In the genomic region with DNA sequence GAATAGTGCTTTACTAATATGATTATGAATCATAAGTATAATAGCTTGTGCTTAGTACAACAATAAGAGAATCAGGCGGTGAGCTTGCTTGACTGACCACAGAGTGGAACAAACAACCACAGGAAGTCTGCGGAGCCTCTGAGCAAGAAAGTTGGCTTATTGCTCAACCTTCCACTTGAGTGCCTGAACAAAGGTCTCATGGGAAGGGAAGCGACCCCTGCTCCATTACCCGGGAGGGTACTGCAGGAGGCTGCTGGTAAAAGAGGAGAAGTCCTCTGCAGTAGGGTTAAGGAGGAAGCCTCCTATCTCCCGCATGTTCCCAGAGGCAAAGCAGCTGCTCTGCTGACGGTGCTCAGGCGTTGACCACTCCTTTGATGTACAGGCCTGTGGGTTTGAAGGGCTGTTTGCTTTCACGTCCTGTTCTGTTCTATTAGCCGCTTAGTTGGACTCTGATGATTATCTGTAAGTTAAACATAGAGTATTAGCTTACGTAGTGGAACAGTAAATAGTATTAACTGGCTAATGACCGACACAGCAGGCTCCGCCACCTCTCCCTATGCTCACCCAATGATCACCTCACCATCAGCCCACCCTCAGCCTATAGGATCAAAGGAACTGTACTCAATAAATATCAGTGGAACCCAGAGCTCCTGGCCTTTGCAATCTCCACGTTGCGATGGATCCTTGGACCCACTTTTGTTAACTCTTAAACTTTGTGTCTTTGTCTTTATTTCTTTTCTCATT, we compare ENCODE assay signal across 8 cellular contexts. TPM values are rescaled to one million over a fixed set of nuclear protein-coding genes. Genes with fewer than 3 reads are reported as not detected.
DNase-seq lines count a peak whose midpoint lies in the region; ATAC-seq and TF ChIP-seq lines count a peak whose summit lies in the region.

No MANE protein-coding gene starts in this region.

- POLR2A ChIA-PET in MCF 10A (lab: Yijun Ruan, JAX): interaction anchor here (0.6 to 3.4 kb wide), 9 partner anchors 15 to 232 kb away, joined by 3 to 25 read pairs (median 5); a partner anchor contains a TSS

- H3K9me3 ChIP-seq in breast epithelium: no peaks in the 10 kb centered on the region
- H3K9me3 ChIP-seq in lung (ENCODE audit: control insufficient read depth in 2 of 2, insufficient read depth in 1 of 2, low read length in 1 of 2): no peaks in the 10 kb centered on the region

- DNase-seq in MCF 10A (ENCODE audit: unreplicated experiment) (peak; percentile 75), breast epithelium (ENCODE audit: low spot score in 2 of 2) (no peak), NCI-H2196 treated with DMSO at 0.1 percent for 48 hours (lab: John Stamatoyannopoulos, UW; ENCODE audit: unreplicated experiment) (peak; percentile 7), cardiac fibroblast (ENCODE audit: low read depth in 2 of 2) (peak; percentile 90 to 95), lung (ENCODE audit: low spot score) (peak; percentile 80), ureter (ENCODE audit: low spot score) (peak; percentile 74), NCI-H187 (lab: John Stamatoyannopoulos, UW) (no peak)

- no TSS peak for BruUV-seq in MCF 10A (replicated peaks; lab: Mats Ljungman, UMichigan)

- H3K27me3 ChIP-seq in breast epithelium (peaks cover 0 to 16% of the 10 kb centered on the region in 2 donors), lung (ENCODE audit: control insufficient read depth, insufficient read depth) (no peaks in the 10 kb centered on the region)

- CTCF ChIA-PET in MCF 10A (lab: Yijun Ruan, JAX): interaction anchor here (0.5 to 8.8 kb wide), 27 partner anchors 7 to 244 kb away, joined by 3 to 106 read pairs (median 7); a partner anchor contains a TSS

- no peaks in the 10 kb centered on the region for H3K27me3 Mint-ChIP-seq in MCF 10A (ENCODE audit: insufficient read depth, unreplicated experiment)

- H3K4me1 Mint-ChIP-seq in MCF 10A (ENCODE audit: insufficient read depth, unreplicated experiment): peaks cover 25% of the 10 kb centered on the region

- H3K4me3 ChIP-seq in breast epithelium (no peak overlapping the region), cardiac fibroblast (replicated peaks in 1 of 2; ENCODE audit: low read depth in 2 of 2, low read length in 2 of 2) (no peak overlapping the region), lung (no peak overlapping the region)

- peaks cover 6% of the 10 kb centered on the region for H3K36me3 Mint-ChIP-seq in MCF 10A (ENCODE audit: insufficient read depth, unreplicated experiment)

- intact Hi-C loops in MCF 10A (cut with micrococcal nuclease) (loop anchor here (2.0 to 5.0 kb wide), 3 partner anchors 68 to 314 kb away; no protein-coding TSS in a partner anchor), breast epithelium (cut with DNase I; ENCODE audit: low total_unique reads) (no loop called here)

- ATAC-seq in lung (ENCODE audit: insufficient read depth, low FRiP score): peak; percentile 36
- no peak for ATAC-seq in GM18502 (IDR thresholded peaks at IDR 0.05; ENCODE audit: poor library complexity, unreplicated experiment)

- H3K4me1 ChIP-seq in breast epithelium: no peaks in the 10 kb centered on the region
- peaks cover 0 to 2% of the 10 kb centered on the region in 2 donors for H3K4me1 ChIP-seq in lung (ENCODE audit: control insufficient read depth in 2 of 2, insufficient read depth in 2 of 2, low read length in 2 of 2)

- no peaks in the 10 kb centered on the region for H3K9me3 Mint-ChIP-seq in MCF 10A (ENCODE audit: unreplicated experiment)

- H3K27ac Mint-ChIP-seq in MCF 10A (ENCODE audit: low read depth, unreplicated experiment): peak overlapping the region; percentile 62

- no peak for TF ChIP-seq POLR2A in breast epithelium (IDR thresholded peaks at IDR 0.05)

- peak overlapping the region in 1 of 2 donors; percentile 4 for H3K27ac ChIP-seq in breast epithelium
- peak overlapping the region in 1 of 2 donors; percentile 28 for H3K27ac ChIP-seq in lung (ENCODE audit: low read depth in 1 of 2, low read length in 1 of 2)

- 18 to 25% methylated on average over 14 of the region's 14 CpGs for WGBS in lung, 2 donors

- no peak for TF ChIP-seq CTCF in MCF 10A (IDR thresholded peaks at IDR 0.05; ENCODE audit: unreplicated experiment)
- TF ChIP-seq CTCF in breast epithelium (IDR thresholded peaks at IDR 0.05): no peak
- no peak for TF ChIP-seq CTCF in cardiac fibroblast (IDR thresholded peaks at IDR 0.05; ENCODE audit: low read depth, low read length)
- TF ChIP-seq CTCF in lung (IDR thresholded peaks at IDR 0.05; ENCODE audit: control extremely low read depth, extremely low read depth): no peak

- H3K36me3 ChIP-seq in breast epithelium: no peaks in the 10 kb centered on the region
- H3K36me3 ChIP-seq in lung (ENCODE audit: control insufficient read depth in 2 of 2, insufficient read depth in 2 of 2, low read length in 2 of 2): no peaks in the 10 kb centered on the region

- H3K4me3 Mint-ChIP-seq in MCF 10A (ENCODE audit: unreplicated experiment): no peak overlapping the region

RNA-seq across cellular contexts. Expression of a gene that starts 17.5 kb away (rescaled TPM):
- total RNA-seq in MCF 10A (2022) (18.5 and 27.6 TPM in 2 replicates), breast epithelium (10 to 100 TPM in 2 of 3 donors, 1 to 10 TPM in 1; 3.3 to 38.3 (median 12.3) TPM), lung (100 to 1,000 TPM in 1 of 2 donors, 1 to 10 TPM in 1; 3.4 to 135 TPM), ureter (5.3 TPM)
- polyA plus RNA-seq in lung: 10 to 100 TPM; 64.9 to 82.7 TPM

RNA-seq across cellular contexts. Expression of a gene that starts 31.1 kb away (rescaled TPM):
- 1.3 TPM in 1 of 2 replicates, not detected in the other for total RNA-seq in MCF 10A (2022)
- total RNA-seq in breast epithelium: not detected
- under 1 TPM; 0.46 to 0.48 TPM for total RNA-seq in lung
- under 1 TPM in 1 of 2 donors, not detected in 1; 0.06 TPM for polyA plus RNA-seq in lung
- total RNA-seq in ureter: 0.62 TPM

RNA-seq across cellular contexts. Expression of a gene that starts 54.0 kb away (rescaled TPM):
- total RNA-seq in MCF 10A (2022) (not detected in 2 replicates), breast epithelium (under 1 TPM in 1 of 3 donors, not detected in 2; 0.15 TPM), lung (1 to 10 TPM in 1 of 2 donors, under 1 TPM in 1; 0.20 to 1.8 TPM), ureter (0.81 TPM)
- polyA plus RNA-seq in lung: under 1 TPM; 0.27 to 0.51 TPM

Comparison
In these comparisons a context has a peak if more than half of its experiments do, and no peak if none do; other contexts are left out.
1. DNase-seq: peak in MCF 10A (single experiment), NCI-H2196 treated with DMSO at 0.1 percent for 48 hours (single experiment), cardiac fibroblast (2 of 2), lung (single experiment) and ureter (single experiment); none in breast epithelium (0 of 2) and NCI-H187 (0 of 2).